In genomic region chr2:40101076-40101688, GRCh38 we compare ENCODE assay signal across 10 cellular contexts.
DNase-seq lines count a peak whose midpoint lies in the region; ATAC-seq and TF ChIP-seq lines count a peak whose summit lies in the region.
"Had no signal": no experiment of that assay in that cellular context is flagged by ENCODE, and none has a peak within 500 bp of the region (broad histone marks: within the 10 kb centered on the region; RNA-seq: fewer than 3 reads in every experiment).

No MANE protein-coding gene starts in this region.

- in situ Hi-C loops in ACHN (cut with HindIII; ENCODE audit: low pct_ligation_motif_present, low pct_unique_long_range_greater_than_20kb, low sequenced_read_pairs), result no loop called here

- peak; percentile 49 for ATAC-seq in GM19468 (IDR thresholded peaks at IDR 0.05; ENCODE audit: extremely low read depth, unreplicated experiment)
- ATAC-seq in HG03571 (IDR thresholded peaks at IDR 0.05; ENCODE audit: unreplicated experiment), result no peak

- TF ChIP-seq POLR2A in erythroblast (IDR thresholded peaks at IDR 0.05; ENCODE audit: low read length), result no peak

- DNase-seq in ACHN, result peak; percentile 7
- peak; percentile 88 for DNase-seq in M059J (ENCODE audit: low read depth)
- DNase-seq in dedifferentiated amniotic fluid mesenchymal stem cell (ENCODE audit: extremely low spot score), result peak; percentile 47
- no peak for DNase-seq in NCI-H2081 treated with DMSO at 0.1 percent for 48 hours (lab: John Stamatoyannopoulos, UW)
- DNase-seq in COLO668 (lab: John Stamatoyannopoulos, UW; ENCODE audit: unreplicated experiment), result no peak
- DNase-seq in erythroblast (lab: John Stamatoyannopoulos, UW), result no peak
- DNase-seq: activated naive CD8-positive, alpha-beta T cell treated with anti-CD3 and anti-CD28 coated beads, Interleukin-2, amount 10 ng/mL, durations not matched to agents 7 days and 5 days; NCI-H2029 treated with DMSO at 0.1 percent for 48 hours had no signal

Comparison
In these comparisons a context has a peak if more than half of its experiments do, and no peak if none do; other contexts are left out.
1. DNase-seq: peak in ACHN (single experiment), M059J (single experiment) and dedifferentiated amniotic fluid mesenchymal stem cell (single experiment); none in NCI-H2081 treated with DMSO at 0.1 percent for 48 hours (single experiment), COLO668 (single experiment) and erythroblast (0 of 2).